22 cellular contexts compared by ENCODE assay signal in the genomic region with DNA sequence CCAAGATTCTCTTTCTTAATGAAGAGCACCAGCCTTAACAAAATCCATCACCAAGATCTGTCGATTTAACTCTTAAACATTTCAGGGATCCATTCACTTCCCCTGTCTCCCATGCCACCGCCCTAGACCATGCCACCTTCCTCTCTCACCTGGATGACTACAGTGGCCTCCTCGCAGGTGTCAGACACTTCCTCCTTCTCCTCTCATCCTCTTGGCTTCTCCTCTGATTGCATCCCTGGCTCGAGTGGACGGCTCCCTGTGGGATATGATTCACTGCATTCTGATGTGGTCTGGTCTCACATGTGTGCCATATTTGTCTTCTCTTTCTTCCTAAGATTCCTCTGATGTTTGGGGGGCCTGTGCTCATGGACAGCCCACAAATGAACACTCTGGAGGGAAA.
DNase-seq lines count a peak whose midpoint lies in the region; FAIRE-seq and TF ChIP-seq lines count a peak whose summit lies in the region.
"Had no signal": no experiment of that assay in that cellular context is flagged by ENCODE, and none has a peak within 500 bp of the region (broad histone marks: within the 10 kb centered on the region; RNA-seq: fewer than 3 reads in every experiment).

No MANE protein-coding gene starts in this region.

- FAIRE-seq in astrocyte (lab: Jason Lieb, UNC): no peak
- FAIRE-seq: GM12878 had no signal

- H3K9me3 ChIP-seq in astrocyte (ENCODE audit: insufficient read depth, low read depth, low read length) (peaks cover 9% of the 10 kb centered on the region), transverse colon (peaks cover 0 to 18% of the 10 kb centered on the region in 2 donors)
- H3K9me3 ChIP-seq: BE2C, SK-N-SH had no signal

- no peak for TF ChIP-seq EP300 in transverse colon (IDR thresholded peaks at IDR 0.05; ENCODE audit: low read depth)

- H3K4me3 Mint-ChIP-seq in astrocyte (ENCODE audit: unreplicated experiment): no peak overlapping the region

- no peak overlapping the region for H3K9ac ChIP-seq in astrocyte (ENCODE audit: low read length)
- H3K9ac ChIP-seq: GM23248, KMS-11, SK-N-SH had no signal

- H3K27ac Mint-ChIP-seq in astrocyte (ENCODE audit: unreplicated experiment): peak overlapping the region; percentile 82

- H3K27me3 ChIP-seq in astrocyte (ENCODE audit: insufficient read depth, low read length) (no peaks in the 10 kb centered on the region), transverse colon (no peaks in the 10 kb centered on the region)
- H3K27me3 ChIP-seq: BE2C had no signal

- no peaks in the 10 kb centered on the region for H3K36me3 ChIP-seq in astrocyte (ENCODE audit: insufficient read depth, low read length)
- no peaks in the 10 kb centered on the region for H3K36me3 ChIP-seq in transverse colon
- H3K36me3 ChIP-seq: BE2C had no signal

- no peaks in the 10 kb centered on the region for H4K20me1 ChIP-seq in astrocyte (ENCODE audit: insufficient read depth, low read length)

- H3K79me2 ChIP-seq in astrocyte (ENCODE audit: insufficient read depth, low read length): no peaks in the 10 kb centered on the region

- peaks cover 8% of the 10 kb centered on the region for H3K4me1 Mint-ChIP-seq in astrocyte (ENCODE audit: low read depth, unreplicated experiment)

- intact Hi-C loops in transverse colon (cut with DNase I; ENCODE audit: low total_unique reads): no loop called here

- H2AFZ ChIP-seq in astrocyte (ENCODE audit: low read depth, low read length): no peak overlapping the region
- H2AFZ ChIP-seq: GM23248 had no signal

- WGBS in transverse colon (ENCODE audit: low coverage in 1 of 2), 2 donors: 55 to 67% methylated on average over 3 to 5 of the region's 5 CpGs

- H3K4me1 ChIP-seq in astrocyte (ENCODE audit: insufficient read depth, low read length) (no peaks in the 10 kb centered on the region), transverse colon (peaks cover 0 to 6% (median 2%) of the 10 kb centered on the region in 4 donors)
- H3K4me1 ChIP-seq: BE2C had no signal

- TF ChIP-seq CTCF in astrocyte (IDR thresholded peaks at IDR 0.05; ENCODE audit: insufficient read depth, low read depth, low read length) (no peak), transverse colon (IDR thresholded peaks at IDR 0.05) (no peak)

- H3K27me3 Mint-ChIP-seq in astrocyte (ENCODE audit: low read depth, unreplicated experiment): peaks cover 19% of the 10 kb centered on the region

- H3K27ac ChIP-seq in astrocyte (ENCODE audit: low read depth, low read length): no peak overlapping the region
- peak overlapping the region in 3 of 4 donors; percentile 0 to 25 (median 21) for H3K27ac ChIP-seq in transverse colon
- H3K27ac ChIP-seq: GM23248, HL-60, KMS-11, RWPE1 had no signal

- H3K4me3 ChIP-seq in astrocyte (ENCODE audit: insufficient read depth, low read depth, low read length) (no peak overlapping the region), transverse colon (no peak overlapping the region)
- H3K4me3 ChIP-seq: GM12878, GM23248 had no signal

- TF ChIP-seq POLR2A in transverse colon (IDR thresholded peaks at IDR 0.05): no peak

- in situ Hi-C loops in transverse colon (cut with MboI; ENCODE audit: low pct_ligation_motif_present in 1 of 4, low pct_unique_long_range_greater_than_20kb in 1 of 4, low sequenced_read_pairs in 3 of 4): no loop called here

- no peak overlapping the region for H3K4me2 ChIP-seq in astrocyte (ENCODE audit: low read length)
- H3K4me2 ChIP-seq: KMS-11, SK-N-SH had no signal

- H3K9me3 Mint-ChIP-seq in astrocyte (ENCODE audit: unreplicated experiment): peaks cover 23% of the 10 kb centered on the region

- DNase-seq in LoVo (ENCODE audit: low spot score) (peak; percentile 59), astrocyte (ENCODE audit: low read depth) (no peak), kidney tubule cell (ENCODE audit: low spot score) (peak; percentile 62), transverse colon (peak; percentile 18), foreskin melanocyte (no peak), NCI-H187 treated with DMSO at 0.1 percent for 48 hours (lab: John Stamatoyannopoulos, UW) (no peak), ecto neural progenitor cell (ENCODE audit: low spot score) (no peak)
- DNase-seq: BE2C, DMS79 treated with DMSO at 0.1 percent for 48 hours, GM23248, HCEC 1CT, NCI-H1105, NCI-H1694, NCI-H2107, NCI-H446 treated with DMSO at 0.1 percent for 48 hours, NCI-H526 treated with DMSO at 0.1 percent for 48 hours, SIG-M5, SK-N-SH had no signal

- peaks cover 4% of the 10 kb centered on the region for H3K36me3 Mint-ChIP-seq in astrocyte (ENCODE audit: low read depth, unreplicated experiment)

Comparison
In these comparisons a context has a peak if more than half of its experiments do, and no peak if none do; other contexts are left out.
1. DNase-seq: peak in LoVo (single experiment), kidney tubule cell (single experiment) and transverse colon (single experiment); none in astrocyte (single experiment), foreskin melanocyte (single experiment), NCI-H187 treated with DMSO at 0.1 percent for 48 hours (single experiment) and ecto neural progenitor cell (single experiment).